Comparison of ENCODE assay signal across 8 cellular contexts in genomic region chr1:176522310-176522846, GRCh38. TPM values are rescaled to one million over a fixed set of nuclear protein-coding genes. Genes with fewer than 3 reads are reported as not detected.
"Had no signal": no experiment of that assay in that cellular context is flagged by ENCODE, and none has a peak within 500 bp of the region (broad histone marks: within the 10 kb centered on the region; RNA-seq: fewer than 3 reads in every experiment).

No MANE protein-coding gene starts in this region.

- H3K9me3 ChIP-seq: heart left ventricle had no signal

- H3K27ac ChIP-seq: heart left ventricle had no signal

- DNase-seq: activated CD4-positive, alpha-beta T cell treated with anti-CD3 and anti-CD28 coated beads for 48 hours; activated CD8-positive, alpha-beta memory T cell treated with anti-CD3 and anti-CD28 coated beads, Interleukin-2, amount 50 U/mL, for 48 hours; activated CD8-positive, alpha-beta T cell treated with anti-CD3 and anti-CD28 coated beads, Interleukin-2, amount 10 ng/mL, durations not matched to agents 7 days and 5 days; aorta; heart left ventricle; nephron progenitor cell; stimulated activated CD4-positive, alpha-beta T cell treated with anti-CD3 and anti-CD28 coated beads, Interleukin-4, amount 100 ng/mL, for 1 hour; T-helper 1 cell had no signal

- ATAC-seq: activated CD8-positive, alpha-beta T cell treated with anti-CD3 and anti-CD28 coated beads, Interleukin-2, amount 10 ng/mL, durations not matched to agents 7 days and 5 days; heart left ventricle had no signal

- H3K4me3 ChIP-seq: heart left ventricle had no signal

- H3K36me3 ChIP-seq: heart left ventricle had no signal

RNA-seq across cellular contexts. Expression of gene PAPPA2, which starts 59.4 kb away (rescaled TPM):
- polyA plus RNA-seq: aorta had no signal
